ENCODE assay signal across 9 cellular contexts in the genomic region with DNA sequence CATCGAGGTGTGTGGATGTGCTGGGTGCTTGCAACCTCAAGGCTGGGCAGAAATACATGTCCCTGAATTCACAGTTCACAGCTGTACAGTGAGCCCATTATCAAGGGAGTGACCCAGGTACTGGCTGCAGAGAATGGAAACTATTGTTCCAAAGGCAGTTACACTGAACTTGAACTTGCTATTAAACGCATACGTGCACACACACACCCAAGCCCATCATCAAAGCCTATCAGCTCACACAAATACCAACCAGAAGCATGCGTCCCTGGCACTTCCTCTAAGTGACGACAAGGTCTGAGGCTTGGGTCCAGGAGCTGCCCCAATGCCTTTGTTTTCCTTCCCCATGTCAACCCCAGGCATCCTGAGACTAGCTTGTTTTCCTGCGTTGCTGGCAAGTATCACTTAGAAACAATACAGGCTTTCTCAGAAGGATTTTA.
DNase-seq lines count a peak whose midpoint lies in the region; ATAC-seq lines count a peak whose summit lies in the region.
"Had no signal": no experiment of that assay in that cellular context is flagged by ENCODE, and none has a peak within 500 bp of the region (broad histone marks: within the 10 kb centered on the region; RNA-seq: fewer than 3 reads in every experiment).

No MANE protein-coding gene starts in this region.

- peak overlapping the region; percentile 59 for H3K27ac Mint-ChIP-seq in activated T-helper 1 cell treated with anti-CD3 and anti-CD28 coated beads, Interleukin-12 subunit alpha, Interleukin-12 subunit beta, Interleukin-2, Interleukin-4 antibody, amounts not matched to agents 30 ng/mL and 10 ng/mL and 1 ng/mL, durations not matched to agents 14 hours and 24 hours and 36 hours
- peak overlapping the region; percentile 93 for H3K27ac Mint-ChIP-seq in stimulated activated naive B cell treated with anti-CD40 and anti-IgM and Interleukin-4, amounts not matched to agents 10 μg/mL and 1 μg/mL and 100 μg/mL, for 72 hours

- H3K9ac ChIP-seq in iPS-20b (ENCODE audit: low read depth, low read length), result peak overlapping the region; percentile 49; the same call in 1 of the 2 replicates

- H3K4me1 Mint-ChIP-seq in activated T-helper 1 cell treated with anti-CD3 and anti-CD28 coated beads, Interleukin-12 subunit alpha, Interleukin-12 subunit beta, Interleukin-2, Interleukin-4 antibody, amounts not matched to agents 30 ng/mL and 10 ng/mL and 1 ng/mL, durations not matched to agents 14 hours and 24 hours and 36 hours (ENCODE audit: low read depth), result peaks cover 66% of the 10 kb centered on the region
- H3K4me1 Mint-ChIP-seq in stimulated activated naive B cell treated with anti-CD40 and anti-IgM and Interleukin-4, amounts not matched to agents 10 μg/mL and 1 μg/mL and 100 μg/mL, for 72 hours, result peaks cover 67 to 93% of the 10 kb centered on the region in 2 donors

- no peaks in the 10 kb centered on the region for H3K9me3 ChIP-seq in iPS-20b (ENCODE audit: insufficient read depth, low read depth, low read length)

- peak overlapping the region; percentile 10 for H3K4me3 ChIP-seq in iPS-20b (ENCODE audit: low read length)

- H3K9me3 Mint-ChIP-seq in activated T-helper 1 cell treated with anti-CD3 and anti-CD28 coated beads, Interleukin-12 subunit alpha, Interleukin-12 subunit beta, Interleukin-2, Interleukin-4 antibody, amounts not matched to agents 30 ng/mL and 10 ng/mL and 1 ng/mL, durations not matched to agents 14 hours and 24 hours and 36 hours, result peaks cover 3% of the 10 kb centered on the region
- peaks cover 0 to under 1% of the 10 kb centered on the region in 2 donors for H3K9me3 Mint-ChIP-seq in stimulated activated naive B cell treated with anti-CD40 and anti-IgM and Interleukin-4, amounts not matched to agents 10 μg/mL and 1 μg/mL and 100 μg/mL, for 72 hours

- intact Hi-C loops in activated T-helper 1 cell treated with anti-CD3 and anti-CD28 coated beads, Interleukin-12 subunit alpha, Interleukin-12 subunit beta, Interleukin-2, Interleukin-4 antibody, amounts not matched to agents 30 ng/mL and 10 ng/mL and 1 ng/mL, durations not matched to agents 14 hours and 24 hours and 36 hours (cut with micrococcal nuclease), result loop anchor here (2.0 kb wide), 1 partner anchor 23 kb away; no protein-coding TSS in a partner anchor

- no peaks in the 10 kb centered on the region for H3K27me3 Mint-ChIP-seq in activated T-helper 1 cell treated with anti-CD3 and anti-CD28 coated beads, Interleukin-12 subunit alpha, Interleukin-12 subunit beta, Interleukin-2, Interleukin-4 antibody, amounts not matched to agents 30 ng/mL and 10 ng/mL and 1 ng/mL, durations not matched to agents 14 hours and 24 hours and 36 hours (ENCODE audit: insufficient read depth)
- no peaks in the 10 kb centered on the region for H3K27me3 Mint-ChIP-seq in stimulated activated naive B cell treated with anti-CD40 and anti-IgM and Interleukin-4, amounts not matched to agents 10 μg/mL and 1 μg/mL and 100 μg/mL, for 72 hours

- no peak overlapping the region for H3K4me3 Mint-ChIP-seq in activated T-helper 1 cell treated with anti-CD3 and anti-CD28 coated beads, Interleukin-12 subunit alpha, Interleukin-12 subunit beta, Interleukin-2, Interleukin-4 antibody, amounts not matched to agents 30 ng/mL and 10 ng/mL and 1 ng/mL, durations not matched to agents 14 hours and 24 hours and 36 hours
- peak overlapping the region; percentile 44 for H3K4me3 Mint-ChIP-seq in stimulated activated naive B cell treated with anti-CD40 and anti-IgM and Interleukin-4, amounts not matched to agents 10 μg/mL and 1 μg/mL and 100 μg/mL, for 72 hours

- H3K27me3 ChIP-seq in iPS-20b (ENCODE audit: insufficient read depth, low read length), result no peaks in the 10 kb centered on the region

- peaks cover 8% of the 10 kb centered on the region; the same call in 1 of the 2 replicates for H3K36me3 ChIP-seq in iPS-20b (ENCODE audit: insufficient read depth, low read depth, low read length)

- peaks cover 60% of the 10 kb centered on the region for H3K36me3 Mint-ChIP-seq in activated T-helper 1 cell treated with anti-CD3 and anti-CD28 coated beads, Interleukin-12 subunit alpha, Interleukin-12 subunit beta, Interleukin-2, Interleukin-4 antibody, amounts not matched to agents 30 ng/mL and 10 ng/mL and 1 ng/mL, durations not matched to agents 14 hours and 24 hours and 36 hours (ENCODE audit: low read depth)
- H3K36me3 Mint-ChIP-seq in stimulated activated naive B cell treated with anti-CD40 and anti-IgM and Interleukin-4, amounts not matched to agents 10 μg/mL and 1 μg/mL and 100 μg/mL, for 72 hours, result peaks cover 40 to 61% of the 10 kb centered on the region in 2 donors

- DNase-seq in Kasumi-1 (lab: John Stamatoyannopoulos, UW) (peak; percentile 9 to 16), DMS79 (lab: John Stamatoyannopoulos, UW) (no peak), T1000 (lab: John Stamatoyannopoulos, UW) (no peak)
- no peak for DNase-seq in activated T-helper 1 cell treated with anti-CD3 and anti-CD28 coated beads, Interleukin-12 subunit alpha, Interleukin-12 subunit beta, Interleukin-2, Interleukin-4 antibody, amounts not matched to agents 30 ng/mL and 10 ng/mL and 1 ng/mL, durations not matched to agents 14 hours and 24 hours and 36 hours (ENCODE audit: low spot score)
- no peak for DNase-seq in stimulated activated naive B cell treated with anti-CD40 and anti-IgM and Interleukin-4, amounts not matched to agents 10 μg/mL and 1 μg/mL and 100 μg/mL, for 72 hours
- DNase-seq: SHP77 treated with DMSO at 0.1 percent for 48 hours had no signal

- ATAC-seq in stimulated activated naive B cell treated with anti-CD40 and anti-IgM and Interleukin-4, amounts not matched to agents 10 μg/mL and 1 μg/mL and 100 μg/mL, for 72 hours (replicated peaks), result peak; percentile 57 to 61
- ATAC-seq in GM21529 (IDR thresholded peaks at IDR 0.05; ENCODE audit: unreplicated experiment), result no peak
- ATAC-seq in GM21723 (IDR thresholded peaks at IDR 0.05; ENCODE audit: unreplicated experiment), result no peak

- peaks cover 66% of the 10 kb centered on the region for H3K4me1 ChIP-seq in iPS-20b (ENCODE audit: insufficient read depth, low read length)

- H3K27ac ChIP-seq in iPS-20b (ENCODE audit: low read length), result peak overlapping the region; percentile 62

Comparison
In these comparisons a context has a peak if more than half of its experiments do, and no peak if none do; other contexts are left out.
1. DNase-seq: peak in Kasumi-1 (2 of 2); none in activated T-helper 1 cell treated with anti-CD3 and anti-CD28 coated beads, Interleukin-12 subunit alpha, Interleukin-12 subunit beta, Interleukin-2, Interleukin-4 antibody, amounts not matched to agents 30 ng/mL and 10 ng/mL and 1 ng/mL, durations not matched to agents 14 hours and 24 hours and 36 hours (single experiment), stimulated activated naive B cell treated with anti-CD40 and anti-IgM and Interleukin-4, amounts not matched to agents 10 μg/mL and 1 μg/mL and 100 μg/mL, for 72 hours (single experiment), DMS79 (single experiment) and T1000 (single experiment).
2. ATAC-seq: peak in stimulated activated naive B cell treated with anti-CD40 and anti-IgM and Interleukin-4, amounts not matched to agents 10 μg/mL and 1 μg/mL and 100 μg/mL, for 72 hours (2 of 2); none in GM21529 (single experiment) and GM21723 (single experiment).